In the genomic region with DNA sequence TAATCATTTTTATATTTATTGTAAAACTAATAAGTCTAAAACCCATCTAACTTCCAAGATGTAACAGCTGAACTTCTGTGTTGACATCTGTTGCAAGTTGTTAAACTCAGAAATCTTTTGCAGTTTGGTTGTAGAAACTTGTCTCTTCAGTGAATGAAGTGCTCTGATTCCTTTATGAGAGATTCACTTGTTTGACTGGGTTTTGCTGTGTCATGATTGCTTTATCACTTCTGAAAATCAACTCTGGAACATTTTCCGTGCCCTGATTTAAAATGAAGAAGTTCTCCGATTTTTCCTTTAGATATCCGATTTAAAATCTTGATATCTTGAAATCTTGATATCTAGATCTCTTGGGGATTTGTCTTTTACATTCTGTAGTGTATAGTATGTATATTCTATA, we compare ENCODE assay signal across 17 cellular contexts.
DNase-seq lines count a peak whose midpoint lies in the region; ATAC-seq and TF ChIP-seq lines count a peak whose summit lies in the region.
"Had no signal": no experiment of that assay in that cellular context is flagged by ENCODE, and none has a peak within 500 bp of the region (broad histone marks: within the 10 kb centered on the region; RNA-seq: fewer than 3 reads in every experiment).

No MANE protein-coding gene starts in this region.

- H3K27me3 Mint-ChIP-seq in WTC11 (ENCODE audit: low read depth) = no peaks in the 10 kb centered on the region
- H3K27me3 Mint-ChIP-seq in activated CD4-positive, alpha-beta T cell treated with anti-CD3 and anti-CD28 coated beads, Interleukin-2, amount 10 ng/mL, durations not matched to agents 7 days and 5 days = no peaks in the 10 kb centered on the region
- H3K27me3 Mint-ChIP-seq: central memory CD8-positive, alpha-beta T cell had no signal

- POLR2A ChIA-PET in WTC11 (lab: Charles Lee) = no interaction called here
- POLR2A ChIA-PET in activated CD4-positive, alpha-beta T cell treated with anti-CD3 and anti-CD28 coated beads, Interleukin-2, amount 10 ng/mL, durations not matched to agents 7 days and 5 days (lab: Charles Lee) = no interaction called here

- DNase-seq in Ammon's horn (ENCODE audit: low spot score) = peak; percentile 43
- no peak for DNase-seq in WTC11 (ENCODE audit: low spot score)
- DNase-seq in fibroblast of villous mesenchyme (ENCODE audit: low read depth) = peak; percentile 61
- DNase-seq in pons (ENCODE audit: low spot score) = peak; percentile 83
- no peak for DNase-seq in activated CD4-positive, alpha-beta T cell treated with anti-CD3 and anti-CD28 coated beads, Interleukin-2, amount 10 ng/mL, durations not matched to agents 7 days and 5 days
- no peak for DNase-seq in NK-92 treated with Interleukin-12 subunit alpha and Interleukin-12 subunit beta, amount 100 ng/mL, for 24 hours (lab: John Stamatoyannopoulos, UW)
- DNase-seq: activated CD4-positive, alpha-beta T cell treated with anti-CD3 and anti-CD28 coated beads for 1 hour; H7; left lung; NCI-H187 treated with DMSO at 0.1 percent for 48 hours; NCI-H774; stimulated activated naive CD8-positive, alpha-beta T cell treated with anti-CD3 and anti-CD28 coated beads, Interleukin-15, Interleukin-2, amounts not matched to agents 100 U/mL and 50 U/mL, for 24 hours; T-helper 2 cell had no signal

- no peak overlapping the region for H3K4me3 Mint-ChIP-seq in WTC11
- no peak overlapping the region for H3K4me3 Mint-ChIP-seq in activated CD4-positive, alpha-beta T cell treated with anti-CD3 and anti-CD28 coated beads, Interleukin-2, amount 10 ng/mL, durations not matched to agents 7 days and 5 days
- H3K4me3 Mint-ChIP-seq: central memory CD8-positive, alpha-beta T cell had no signal

- no peaks in the 10 kb centered on the region; the same call in 1 of the 2 replicates for H3K9me3 Mint-ChIP-seq in WTC11
- no peaks in the 10 kb centered on the region for H3K9me3 Mint-ChIP-seq in activated CD4-positive, alpha-beta T cell treated with anti-CD3 and anti-CD28 coated beads, Interleukin-2, amount 10 ng/mL, durations not matched to agents 7 days and 5 days
- H3K9me3 Mint-ChIP-seq: central memory CD8-positive, alpha-beta T cell had no signal

- CTCF ChIA-PET in WTC11 (lab: Charles Lee) = no interaction called here
- CTCF ChIA-PET in activated CD4-positive, alpha-beta T cell treated with anti-CD3 and anti-CD28 coated beads, Interleukin-2, amount 10 ng/mL, durations not matched to agents 7 days and 5 days (lab: Charles Lee) = interaction anchor here (0.6 kb wide), 2 partner anchors 20 to 315 kb away, joined by 3 read pairs; no protein-coding TSS in a partner anchor

- H3K36me3 Mint-ChIP-seq in WTC11 = no peaks in the 10 kb centered on the region
- peaks cover 6% of the 10 kb centered on the region for H3K36me3 Mint-ChIP-seq in activated CD4-positive, alpha-beta T cell treated with anti-CD3 and anti-CD28 coated beads, Interleukin-2, amount 10 ng/mL, durations not matched to agents 7 days and 5 days (ENCODE audit: low read depth)

- H3K27ac Mint-ChIP-seq in WTC11 = peak overlapping the region; percentile 26; the same call in 1 of the 2 replicates
- no peak overlapping the region for H3K27ac Mint-ChIP-seq in activated CD4-positive, alpha-beta T cell treated with anti-CD3 and anti-CD28 coated beads, Interleukin-2, amount 10 ng/mL, durations not matched to agents 7 days and 5 days
- H3K27ac Mint-ChIP-seq: activated naive CD4-positive, alpha-beta T cell treated with anti-CD3 and anti-CD28 coated beads, Interleukin-2, amount 50 U/mL, for 72 hours had no signal

- no peak overlapping the region for H3K4me3 ChIP-seq in fibroblast of villous mesenchyme (ENCODE audit: low read depth, low read length)
- H3K4me3 ChIP-seq: left lung had no signal

- H3K4me1 Mint-ChIP-seq in WTC11 = peaks cover 46% of the 10 kb centered on the region
- H3K4me1 Mint-ChIP-seq in activated CD4-positive, alpha-beta T cell treated with anti-CD3 and anti-CD28 coated beads, Interleukin-2, amount 10 ng/mL, durations not matched to agents 7 days and 5 days = peaks cover 29% of the 10 kb centered on the region

- ATAC-seq in WTC11 = no peak
- no peak for ATAC-seq in HG03159 (IDR thresholded peaks at IDR 0.05; ENCODE audit: unreplicated experiment)
- ATAC-seq in HG03095 (IDR thresholded peaks at IDR 0.05; ENCODE audit: unreplicated experiment) = no peak
- ATAC-seq: activated naive CD4-positive, alpha-beta T cell treated with anti-CD3 and anti-CD28 coated beads, Interleukin-2, amount 50 U/mL, for 72 hours; stimulated activated naive CD8-positive, alpha-beta T cell treated with anti-CD3 and anti-CD28 coated beads, Interleukin-15, Interleukin-2, amounts not matched to agents 100 U/mL and 50 U/mL, for 24 hours had no signal

- TF ChIP-seq CTCF in WTC11 (IDR thresholded peaks at IDR 0.05) (no peak), fibroblast of villous mesenchyme (IDR thresholded peaks at IDR 0.05; ENCODE audit: insufficient read depth, low read depth, low read length) (no peak)

TF ChIP-seq in WTC11, 78 proteins besides CTCF, POLR2A, EP300 and RAD21 (continues in another document):
- TF ChIP-seq ZNF281 (CRISPR knock-in tag; IDR thresholded peaks at IDR 0.05) (no peak), GRHL2 (CRISPR knock-in tag; IDR thresholded peaks at IDR 0.05; ENCODE audit: insufficient replicate concordance, severe bottlenecking) (no peak), MYBL2 (CRISPR knock-in tag; IDR thresholded peaks at IDR 0.05) (no peak), FOXP1 (CRISPR knock-in tag; IDR thresholded peaks at IDR 0.05; ENCODE audit: borderline replicate concordance) (no peak), ZNF121 (CRISPR knock-in tag; IDR thresholded peaks at IDR 0.05) (no peak), JAZF1 (CRISPR knock-in tag; IDR thresholded peaks at IDR 0.05) (no peak), ZNF532 (CRISPR knock-in tag; IDR thresholded peaks at IDR 0.05; ENCODE audit: borderline replicate concordance) (no peak)
- TF ChIP-seq, protein P1, sequence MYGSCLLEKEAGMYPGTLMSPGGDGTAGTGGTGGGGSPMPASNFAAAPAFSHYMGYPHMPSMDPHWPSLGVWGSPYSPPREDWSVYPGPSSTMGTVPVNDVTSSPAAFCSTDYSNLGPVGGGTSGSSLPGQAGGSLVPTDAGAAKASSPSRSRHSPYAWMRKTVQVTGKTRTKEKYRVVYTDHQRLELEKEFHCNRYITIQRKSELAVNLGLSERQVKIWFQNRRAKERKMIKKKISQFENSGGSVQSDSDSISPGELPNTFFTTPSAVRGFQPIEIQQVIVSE (CRISPR knock-in tag; IDR thresholded peaks at IDR 0.05; ENCODE audit: borderline replicate concordance) = no peak

Comparison
In these comparisons a context has a peak if more than half of its experiments do, and no peak if none do; other contexts are left out.
1. DNase-seq: peak in Ammon's horn (single experiment), fibroblast of villous mesenchyme (single experiment) and pons (single experiment); none in WTC11 (single experiment), activated CD4-positive, alpha-beta T cell treated with anti-CD3 and anti-CD28 coated beads, Interleukin-2, amount 10 ng/mL, durations not matched to agents 7 days and 5 days (single experiment) and NK-92 treated with Interleukin-12 subunit alpha and Interleukin-12 subunit beta, amount 100 ng/mL, for 24 hours (single experiment).